In genomic region chr4:2583092-2583491, GRCh38 we compare ENCODE assay signal across 13 cellular contexts. TPM values are rescaled to one million over a fixed set of nuclear protein-coding genes. Genes with fewer than 3 reads are reported as not detected.
DNase-seq lines count a peak whose midpoint lies in the region; ATAC-seq and TF ChIP-seq lines count a peak whose summit lies in the region.
"Had no signal": no experiment of that assay in that cellular context is flagged by ENCODE, and none has a peak within 500 bp of the region (broad histone marks: within the 10 kb centered on the region; RNA-seq: fewer than 3 reads in every experiment).

No MANE protein-coding gene starts in this region.

- CTCF ChIA-PET in Caco-2 (lab: Charles Lee) (no interaction called here), RWPE1 (lab: Yijun Ruan, JAX) (no interaction called here)
- CTCF ChIA-PET in activated CD4-positive, alpha-beta memory T cell treated with anti-CD3 and anti-CD28 coated beads, Interleukin-2, amount 10 ng/mL, durations not matched to agents 7 days and 5 days (lab: Charles Lee), result no interaction called here

- H3K9me3 ChIP-seq in Caco-2, result peaks cover 4% of the 10 kb centered on the region; the same call in 1 of the 2 replicates
- no peaks in the 10 kb centered on the region for H3K9me3 ChIP-seq in iPS-20b (ENCODE audit: insufficient read depth, low read depth, low read length)

- no peak for TF ChIP-seq CTCF in Caco-2 (IDR thresholded peaks at IDR 0.05; ENCODE audit: insufficient read depth in 1 of 2, low read depth in 1 of 2, low read length in 1 of 2, severe bottlenecking in 1 of 2, unreplicated experiment in 1 of 2)
- no peak for TF ChIP-seq CTCF in RWPE1 (conservative IDR thresholded peaks at IDR 0.05; ENCODE audit: low read depth)

- H3K27me3 ChIP-seq in Caco-2 (replicated peaks; ENCODE audit: control insufficient read depth, insufficient read depth, low read length) (no peaks in the 10 kb centered on the region), iPS-20b (ENCODE audit: insufficient read depth, low read length) (no peaks in the 10 kb centered on the region)
- H3K27me3 ChIP-seq: dorsolateral prefrontal cortex had no signal

- ATAC-seq in GM18502 (IDR thresholded peaks at IDR 0.05; ENCODE audit: poor library complexity, unreplicated experiment), result no peak
- ATAC-seq: stimulated activated naive CD8-positive, alpha-beta T cell treated with anti-CD3 and anti-CD28 coated beads, Interleukin-15, amount 100 ng/mL, for 72 hours had no signal

- peak overlapping the region; percentile 47 for H3K27ac ChIP-seq in RWPE1
- no peak overlapping the region for H3K27ac ChIP-seq in iPS-20b (ENCODE audit: low read length)
- H3K27ac ChIP-seq: HL-60 had no signal

- DNase-seq in Caco-2 (no peak), RWPE1 (ENCODE audit: low spot score) (no peak), posterior vena cava (ENCODE audit: low spot score) (peak; percentile 49), occipital lobe (lab: John Stamatoyannopoulos, UW) (no peak), mesenteric fat pad (ENCODE audit: low spot score) (no peak)
- DNase-seq in activated CD4-positive, alpha-beta memory T cell treated with anti-CD3 and anti-CD28 coated beads, Interleukin-2, amount 10 ng/mL, durations not matched to agents 7 days and 5 days, result no peak
- DNase-seq: CD4-positive, CD25-positive, alpha-beta regulatory T cell; dorsolateral prefrontal cortex; NCI-H2171; stimulated activated naive CD8-positive, alpha-beta T cell treated with anti-CD3 and anti-CD28 coated beads, Interleukin-15, amount 100 ng/mL, for 72 hours had no signal

- intact Hi-C loops in Caco-2 (cut with micrococcal nuclease; ENCODE audit: unreplicated experiment) (loop anchor here (1.0 kb wide), 1 partner anchor 47 kb away; the partner anchor contains the start of gene FAM193A), posterior vena cava (cut with DNase I) (no loop called here)

- H3K4me3 Mint-ChIP-seq in Caco-2 (ENCODE audit: unreplicated experiment), result peak overlapping the region; percentile 54
- H3K4me3 Mint-ChIP-seq in activated CD4-positive, alpha-beta memory T cell treated with anti-CD3 and anti-CD28 coated beads, Interleukin-2, amount 10 ng/mL, durations not matched to agents 7 days and 5 days, result no peak overlapping the region
- H3K4me3 Mint-ChIP-seq: stimulated activated naive CD8-positive, alpha-beta T cell treated with anti-CD3 and anti-CD28 coated beads, Interleukin-15, amount 100 ng/mL, for 72 hours had no signal

- peaks cover 16% of the 10 kb centered on the region for H3K36me3 Mint-ChIP-seq in Caco-2 (ENCODE audit: insufficient read depth, unreplicated experiment)
- peaks cover 23% of the 10 kb centered on the region for H3K36me3 Mint-ChIP-seq in activated CD4-positive, alpha-beta memory T cell treated with anti-CD3 and anti-CD28 coated beads, Interleukin-2, amount 10 ng/mL, durations not matched to agents 7 days and 5 days (ENCODE audit: low read depth)

- H3K4me3 ChIP-seq in Caco-2 (ENCODE audit: low read depth, low read length) (no peak overlapping the region), iPS-20b (ENCODE audit: low read length) (no peak overlapping the region)
- H3K4me3 ChIP-seq: dorsolateral prefrontal cortex had no signal

- no TSS peak for BruUV-seq in Caco-2 (replicated peaks; lab: Mats Ljungman, UMichigan)

- H3K27ac Mint-ChIP-seq in Caco-2 (ENCODE audit: unreplicated experiment), result peak overlapping the region; percentile 55
- no peak overlapping the region for H3K27ac Mint-ChIP-seq in activated CD4-positive, alpha-beta memory T cell treated with anti-CD3 and anti-CD28 coated beads, Interleukin-2, amount 10 ng/mL, durations not matched to agents 7 days and 5 days
- H3K27ac Mint-ChIP-seq: stimulated activated naive CD8-positive, alpha-beta T cell treated with anti-CD3 and anti-CD28 coated beads, Interleukin-15, amount 100 ng/mL, for 72 hours had no signal

- POLR2A ChIA-PET in Caco-2 (lab: Charles Lee) (no interaction called here), RWPE1 (lab: Yijun Ruan, JAX; ENCODE audit: low non-redundant PET) (no interaction called here)
- POLR2A ChIA-PET in activated CD4-positive, alpha-beta memory T cell treated with anti-CD3 and anti-CD28 coated beads, Interleukin-2, amount 10 ng/mL, durations not matched to agents 7 days and 5 days (lab: Charles Lee), result no interaction called here

- H3K27me3 Mint-ChIP-seq in Caco-2 (ENCODE audit: insufficient read depth, unreplicated experiment), result no peaks in the 10 kb centered on the region
- H3K27me3 Mint-ChIP-seq in activated CD4-positive, alpha-beta memory T cell treated with anti-CD3 and anti-CD28 coated beads, Interleukin-2, amount 10 ng/mL, durations not matched to agents 7 days and 5 days, result no peaks in the 10 kb centered on the region
- H3K27me3 Mint-ChIP-seq: CD4-positive, CD25-positive, alpha-beta regulatory T cell; stimulated activated naive CD8-positive, alpha-beta T cell treated with anti-CD3 and anti-CD28 coated beads, Interleukin-15, amount 100 ng/mL, for 72 hours had no signal

- H3K4me1 ChIP-seq in Caco-2 (peaks cover 10% of the 10 kb centered on the region), iPS-20b (ENCODE audit: insufficient read depth, low read length) (peaks cover 9% of the 10 kb centered on the region; the same call in 1 of the 2 replicates)

- no peaks in the 10 kb centered on the region for H3K9me3 Mint-ChIP-seq in Caco-2 (ENCODE audit: unreplicated experiment)
- peaks cover 7% of the 10 kb centered on the region for H3K9me3 Mint-ChIP-seq in activated CD4-positive, alpha-beta memory T cell treated with anti-CD3 and anti-CD28 coated beads, Interleukin-2, amount 10 ng/mL, durations not matched to agents 7 days and 5 days

- H3K4me1 Mint-ChIP-seq in Caco-2 (ENCODE audit: low read depth, unreplicated experiment), result peaks cover 20% of the 10 kb centered on the region
- H3K4me1 Mint-ChIP-seq in activated CD4-positive, alpha-beta memory T cell treated with anti-CD3 and anti-CD28 coated beads, Interleukin-2, amount 10 ng/mL, durations not matched to agents 7 days and 5 days, result peaks cover 10% of the 10 kb centered on the region

- 0 out of 2 replicates have a peak overlapping the region, but pooled peaks have one; percentile 10 for H3K9ac ChIP-seq in iPS-20b (ENCODE audit: low read depth, low read length)

- H3K36me3 ChIP-seq in Caco-2 (ENCODE audit: control insufficient read depth, insufficient read depth, low read length), result no peaks in the 10 kb centered on the region; the same call in 1 of the 2 replicates
- no peaks in the 10 kb centered on the region for H3K36me3 ChIP-seq in iPS-20b (ENCODE audit: insufficient read depth, low read depth, low read length)

RNA-seq across cellular contexts. Expression of gene FAM193A, which starts 46.6 kb away (rescaled TPM):
- total RNA-seq in Caco-2 (2022) (28.7 and 31.2 TPM in 2 replicates), posterior vena cava (10 to 100 TPM; 18.6 to 20.3 TPM), occipital lobe (15.0 TPM), mesenteric fat pad (25.3 TPM)
- total RNA-seq in activated CD4-positive, alpha-beta memory T cell treated with anti-CD3 and anti-CD28 coated beads, Interleukin-2, amount 10 ng/mL, durations not matched to agents 7 days and 5 days, result 10 to 100 TPM; 27.4 to 27.9 TPM
